1 cellular context compared by ENCODE assay signal in the genomic region with DNA sequence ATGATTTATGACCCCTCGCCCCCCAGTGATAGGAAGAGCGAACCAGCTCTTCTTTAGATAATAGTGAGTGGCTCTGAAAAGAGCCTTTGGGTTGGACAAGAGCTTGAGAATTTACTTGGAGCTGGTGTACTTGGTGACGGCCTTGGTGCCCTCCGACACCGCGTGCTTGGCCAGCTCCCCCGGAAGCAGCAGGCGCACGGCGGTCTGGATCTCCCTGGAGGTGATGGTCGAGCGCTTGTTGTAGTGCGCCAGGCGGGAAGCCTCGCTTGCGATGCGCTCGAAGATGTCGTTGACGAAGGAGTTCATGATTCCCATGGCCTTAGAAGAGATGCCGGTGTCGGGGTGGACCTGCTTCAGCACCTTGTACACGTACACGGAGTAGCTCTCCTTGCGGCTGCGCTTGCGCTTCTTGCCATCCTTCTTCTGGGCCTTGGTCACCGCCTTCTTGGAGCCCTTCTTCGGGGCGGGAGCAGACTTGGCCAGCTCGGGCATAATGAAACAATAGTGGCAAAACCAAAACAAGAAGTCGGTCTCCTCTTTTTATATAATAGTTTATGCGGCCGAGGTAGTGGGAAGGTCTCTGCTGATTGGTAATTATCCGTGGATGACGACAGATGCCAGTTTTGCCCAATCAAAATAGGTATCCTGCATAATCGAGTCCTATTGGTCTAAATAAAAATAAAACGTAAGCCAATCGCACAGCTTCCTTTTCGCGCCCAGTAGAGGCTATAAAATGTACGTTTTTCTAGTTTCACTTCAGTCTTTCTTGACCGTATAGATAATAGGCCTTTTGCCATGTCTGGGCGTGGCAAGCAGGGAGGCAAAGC.
TF ChIP-seq lines count a peak whose summit lies in the region.
"Not testable (repeated sequence)": the region's sequence is repeated elsewhere in the genome, so short reads cannot be mapped to it uniquely, and the experiment has no call there.

No MANE protein-coding gene starts in this region.

TF ChIP-seq in HepG2, 621 proteins besides CTCF, POLR2A, EP300 and RAD21 (continued from another document and continues in another):
- TF ChIP-seq, protein P1, sequence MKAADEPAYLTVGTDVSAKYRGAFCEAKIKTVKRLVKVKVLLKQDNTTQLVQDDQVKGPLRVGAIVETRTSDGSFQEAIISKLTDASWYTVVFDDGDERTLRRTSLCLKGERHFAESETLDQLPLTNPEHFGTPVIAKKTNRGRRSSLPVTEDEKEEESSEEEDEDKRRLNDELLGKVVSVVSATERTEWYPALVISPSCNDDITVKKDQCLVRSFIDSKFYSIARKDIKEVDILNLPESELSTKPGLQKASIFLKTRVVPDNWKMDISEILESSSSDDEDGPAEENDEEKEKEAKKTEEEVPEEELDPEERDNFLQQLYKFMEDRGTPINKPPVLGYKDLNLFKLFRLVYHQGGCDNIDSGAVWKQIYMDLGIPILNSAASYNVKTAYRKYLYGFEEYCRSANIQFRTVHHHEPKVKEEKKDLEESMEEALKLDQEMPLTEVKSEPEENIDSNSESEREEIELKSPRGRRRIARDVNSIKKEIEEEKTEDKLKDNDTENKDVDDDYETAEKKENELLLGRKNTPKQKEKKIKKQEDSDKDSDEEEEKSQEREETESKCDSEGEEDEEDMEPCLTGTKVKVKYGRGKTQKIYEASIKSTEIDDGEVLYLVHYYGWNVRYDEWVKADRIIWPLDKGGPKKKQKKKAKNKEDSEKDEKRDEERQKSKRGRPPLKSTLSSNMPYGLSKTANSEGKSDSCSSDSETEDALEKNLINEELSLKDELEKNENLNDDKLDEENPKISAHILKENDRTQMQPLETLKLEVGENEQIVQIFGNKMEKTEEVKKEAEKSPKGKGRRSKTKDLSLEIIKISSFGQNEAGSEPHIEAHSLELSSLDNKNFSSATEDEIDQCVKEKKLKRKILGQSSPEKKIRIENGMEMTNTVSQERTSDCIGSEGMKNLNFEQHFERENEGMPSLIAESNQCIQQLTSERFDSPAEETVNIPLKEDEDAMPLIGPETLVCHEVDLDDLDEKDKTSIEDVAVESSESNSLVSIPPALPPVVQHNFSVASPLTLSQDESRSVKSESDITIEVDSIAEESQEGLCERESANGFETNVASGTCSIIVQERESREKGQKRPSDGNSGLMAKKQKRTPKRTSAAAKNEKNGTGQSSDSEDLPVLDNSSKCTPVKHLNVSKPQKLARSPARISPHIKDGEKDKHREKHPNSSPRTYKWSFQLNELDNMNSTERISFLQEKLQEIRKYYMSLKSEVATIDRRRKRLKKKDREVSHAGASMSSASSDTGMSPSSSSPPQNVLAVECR (CRISPR knock-in tag; IDR thresholded peaks at IDR 0.05; ENCODE audit: borderline replicate concordance): peak; percentile 62; the same call in 1 of the 2 replicates
- TF ChIP-seq KDM5B (CRISPR knock-in tag; IDR thresholded peaks at IDR 0.05; ENCODE audit: borderline replicate concordance): peak; percentile 61; the same call in 1 of the 2 replicates
- TF ChIP-seq, protein P2, sequence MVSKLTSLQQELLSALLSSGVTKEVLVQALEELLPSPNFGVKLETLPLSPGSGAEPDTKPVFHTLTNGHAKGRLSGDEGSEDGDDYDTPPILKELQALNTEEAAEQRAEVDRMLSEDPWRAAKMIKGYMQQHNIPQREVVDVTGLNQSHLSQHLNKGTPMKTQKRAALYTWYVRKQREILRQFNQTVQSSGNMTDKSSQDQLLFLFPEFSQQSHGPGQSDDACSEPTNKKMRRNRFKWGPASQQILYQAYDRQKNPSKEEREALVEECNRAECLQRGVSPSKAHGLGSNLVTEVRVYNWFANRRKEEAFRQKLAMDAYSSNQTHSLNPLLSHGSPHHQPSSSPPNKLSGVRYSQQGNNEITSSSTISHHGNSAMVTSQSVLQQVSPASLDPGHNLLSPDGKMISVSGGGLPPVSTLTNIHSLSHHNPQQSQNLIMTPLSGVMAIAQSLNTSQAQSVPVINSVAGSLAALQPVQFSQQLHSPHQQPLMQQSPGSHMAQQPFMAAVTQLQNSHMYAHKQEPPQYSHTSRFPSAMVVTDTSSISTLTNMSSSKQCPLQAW (CRISPR knock-in tag; IDR thresholded peaks at IDR 0.05): 0 out of 2 replicates have a peak, but pooled peaks have one; percentile 24
- TF ChIP-seq, protein P3, sequence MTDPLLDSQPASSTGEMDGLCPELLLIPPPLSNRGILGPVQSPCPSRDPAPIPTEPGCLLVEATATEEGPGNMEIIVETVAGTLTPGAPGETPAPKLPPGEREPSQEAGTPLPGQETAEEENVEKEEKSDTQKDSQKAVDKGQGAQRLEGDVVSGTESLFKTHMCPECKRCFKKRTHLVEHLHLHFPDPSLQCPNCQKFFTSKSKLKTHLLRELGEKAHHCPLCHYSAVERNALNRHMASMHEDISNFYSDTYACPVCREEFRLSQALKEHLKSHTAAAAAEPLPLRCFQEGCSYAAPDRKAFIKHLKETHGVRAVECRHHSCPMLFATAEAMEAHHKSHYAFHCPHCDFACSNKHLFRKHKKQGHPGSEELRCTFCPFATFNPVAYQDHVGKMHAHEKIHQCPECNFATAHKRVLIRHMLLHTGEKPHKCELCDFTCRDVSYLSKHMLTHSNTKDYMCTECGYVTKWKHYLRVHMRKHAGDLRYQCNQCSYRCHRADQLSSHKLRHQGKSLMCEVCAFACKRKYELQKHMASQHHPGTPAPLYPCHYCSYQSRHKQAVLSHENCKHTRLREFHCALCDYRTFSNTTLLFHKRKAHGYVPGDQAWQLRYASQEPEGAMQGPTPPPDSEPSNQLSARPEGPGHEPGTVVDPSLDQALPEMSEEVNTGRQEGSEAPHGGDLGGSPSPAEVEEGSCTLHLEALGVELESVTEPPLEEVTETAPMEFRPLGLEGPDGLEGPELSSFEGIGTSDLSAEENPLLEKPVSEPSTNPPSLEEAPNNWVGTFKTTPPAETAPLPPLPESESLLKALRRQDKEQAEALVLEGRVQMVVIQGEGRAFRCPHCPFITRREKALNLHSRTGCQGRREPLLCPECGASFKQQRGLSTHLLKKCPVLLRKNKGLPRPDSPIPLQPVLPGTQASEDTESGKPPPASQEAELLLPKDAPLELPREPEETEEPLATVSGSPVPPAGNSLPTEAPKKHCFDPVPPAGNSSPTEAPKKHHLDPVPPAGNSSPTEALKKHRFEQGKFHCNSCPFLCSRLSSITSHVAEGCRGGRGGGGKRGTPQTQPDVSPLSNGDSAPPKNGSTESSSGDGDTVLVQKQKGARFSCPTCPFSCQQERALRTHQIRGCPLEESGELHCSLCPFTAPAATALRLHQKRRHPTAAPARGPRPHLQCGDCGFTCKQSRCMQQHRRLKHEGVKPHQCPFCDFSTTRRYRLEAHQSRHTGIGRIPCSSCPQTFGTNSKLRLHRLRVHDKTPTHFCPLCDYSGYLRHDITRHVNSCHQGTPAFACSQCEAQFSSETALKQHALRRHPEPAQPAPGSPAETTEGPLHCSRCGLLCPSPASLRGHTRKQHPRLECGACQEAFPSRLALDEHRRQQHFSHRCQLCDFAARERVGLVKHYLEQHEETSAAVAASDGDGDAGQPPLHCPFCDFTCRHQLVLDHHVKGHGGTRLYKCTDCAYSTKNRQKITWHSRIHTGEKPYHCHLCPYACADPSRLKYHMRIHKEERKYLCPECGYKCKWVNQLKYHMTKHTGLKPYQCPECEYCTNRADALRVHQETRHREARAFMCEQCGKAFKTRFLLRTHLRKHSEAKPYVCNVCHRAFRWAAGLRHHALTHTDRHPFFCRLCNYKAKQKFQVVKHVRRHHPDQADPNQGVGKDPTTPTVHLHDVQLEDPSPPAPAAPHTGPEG (CRISPR knock-in tag; IDR thresholded peaks at IDR 0.05): peak; percentile 15; the same call in 1 of the 2 replicates
- peak; percentile 62; the same call in 1 of the 2 replicates for TF ChIP-seq ARNTL (CRISPR knock-in tag; IDR thresholded peaks at IDR 0.05)
- peak; percentile 24 for TF ChIP-seq GATA4 (IDR thresholded peaks at IDR 0.05; ENCODE audit: borderline replicate concordance, low read depth)
- peak; percentile 83 for TF ChIP-seq SAP130 (CRISPR knock-in tag; IDR thresholded peaks at IDR 0.05; ENCODE audit: low read depth)
- TF ChIP-seq, protein P4, sequence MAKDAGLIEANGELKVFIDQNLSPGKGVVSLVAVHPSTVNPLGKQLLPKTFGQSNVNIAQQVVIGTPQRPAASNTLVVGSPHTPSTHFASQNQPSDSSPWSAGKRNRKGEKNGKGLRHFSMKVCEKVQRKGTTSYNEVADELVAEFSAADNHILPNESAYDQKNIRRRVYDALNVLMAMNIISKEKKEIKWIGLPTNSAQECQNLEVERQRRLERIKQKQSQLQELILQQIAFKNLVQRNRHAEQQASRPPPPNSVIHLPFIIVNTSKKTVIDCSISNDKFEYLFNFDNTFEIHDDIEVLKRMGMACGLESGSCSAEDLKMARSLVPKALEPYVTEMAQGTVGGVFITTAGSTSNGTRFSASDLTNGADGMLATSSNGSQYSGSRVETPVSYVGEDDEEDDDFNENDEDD (CRISPR knock-in tag; IDR thresholded peaks at IDR 0.05; ENCODE audit: borderline replicate concordance): peak; percentile 97
- TF ChIP-seq, protein P5, sequence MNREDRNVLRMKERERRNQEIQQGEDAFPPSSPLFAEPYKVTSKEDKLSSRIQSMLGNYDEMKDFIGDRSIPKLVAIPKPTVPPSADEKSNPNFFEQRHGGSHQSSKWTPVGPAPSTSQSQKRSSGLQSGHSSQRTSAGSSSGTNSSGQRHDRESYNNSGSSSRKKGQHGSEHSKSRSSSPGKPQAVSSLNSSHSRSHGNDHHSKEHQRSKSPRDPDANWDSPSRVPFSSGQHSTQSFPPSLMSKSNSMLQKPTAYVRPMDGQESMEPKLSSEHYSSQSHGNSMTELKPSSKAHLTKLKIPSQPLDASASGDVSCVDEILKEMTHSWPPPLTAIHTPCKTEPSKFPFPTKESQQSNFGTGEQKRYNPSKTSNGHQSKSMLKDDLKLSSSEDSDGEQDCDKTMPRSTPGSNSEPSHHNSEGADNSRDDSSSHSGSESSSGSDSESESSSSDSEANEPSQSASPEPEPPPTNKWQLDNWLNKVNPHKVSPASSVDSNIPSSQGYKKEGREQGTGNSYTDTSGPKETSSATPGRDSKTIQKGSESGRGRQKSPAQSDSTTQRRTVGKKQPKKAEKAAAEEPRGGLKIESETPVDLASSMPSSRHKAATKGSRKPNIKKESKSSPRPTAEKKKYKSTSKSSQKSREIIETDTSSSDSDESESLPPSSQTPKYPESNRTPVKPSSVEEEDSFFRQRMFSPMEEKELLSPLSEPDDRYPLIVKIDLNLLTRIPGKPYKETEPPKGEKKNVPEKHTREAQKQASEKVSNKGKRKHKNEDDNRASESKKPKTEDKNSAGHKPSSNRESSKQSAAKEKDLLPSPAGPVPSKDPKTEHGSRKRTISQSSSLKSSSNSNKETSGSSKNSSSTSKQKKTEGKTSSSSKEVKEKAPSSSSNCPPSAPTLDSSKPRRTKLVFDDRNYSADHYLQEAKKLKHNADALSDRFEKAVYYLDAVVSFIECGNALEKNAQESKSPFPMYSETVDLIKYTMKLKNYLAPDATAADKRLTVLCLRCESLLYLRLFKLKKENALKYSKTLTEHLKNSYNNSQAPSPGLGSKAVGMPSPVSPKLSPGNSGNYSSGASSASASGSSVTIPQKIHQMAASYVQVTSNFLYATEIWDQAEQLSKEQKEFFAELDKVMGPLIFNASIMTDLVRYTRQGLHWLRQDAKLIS (CRISPR knock-in tag; IDR thresholded peaks at IDR 0.05): peak; percentile 92
- peak; percentile 51 for TF ChIP-seq CBX1 (IDR thresholded peaks at IDR 0.05; ENCODE audit: low read depth)
- 0 out of 2 replicates have a peak, but pooled peaks have one; percentile 47 for TF ChIP-seq MEIS2 (CRISPR knock-in tag; IDR thresholded peaks at IDR 0.05)
- TF ChIP-seq PHF21A (CRISPR knock-in tag; IDR thresholded peaks at IDR 0.05): peak; percentile 73; the same call in 1 of the 2 replicates
- TF ChIP-seq ZNF224 (CRISPR knock-in tag; IDR thresholded peaks at IDR 0.05): peak; percentile 46; the same call in 1 of the 2 replicates
- TF ChIP-seq ZNF329 (CRISPR knock-in tag; IDR thresholded peaks at IDR 0.05; ENCODE audit: low read depth): 0 out of 2 replicates have a peak, but pooled peaks have one; percentile 11
- TF ChIP-seq ZNF607 (CRISPR knock-in tag; IDR thresholded peaks at IDR 0.05; ENCODE audit: borderline replicate concordance): peak; percentile 38; the same call in 1 of the 2 replicates
- TF ChIP-seq, protein P6, sequence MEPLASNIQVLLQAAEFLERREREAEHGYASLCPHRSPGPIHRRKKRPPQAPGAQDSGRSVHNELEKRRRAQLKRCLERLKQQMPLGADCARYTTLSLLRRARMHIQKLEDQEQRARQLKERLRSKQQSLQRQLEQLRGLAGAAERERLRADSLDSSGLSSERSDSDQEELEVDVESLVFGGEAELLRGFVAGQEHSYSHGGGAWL (CRISPR knock-in tag; IDR thresholded peaks at IDR 0.05): peak; percentile 63; the same call in 1 of the 2 replicates
- TF ChIP-seq, protein P7, sequence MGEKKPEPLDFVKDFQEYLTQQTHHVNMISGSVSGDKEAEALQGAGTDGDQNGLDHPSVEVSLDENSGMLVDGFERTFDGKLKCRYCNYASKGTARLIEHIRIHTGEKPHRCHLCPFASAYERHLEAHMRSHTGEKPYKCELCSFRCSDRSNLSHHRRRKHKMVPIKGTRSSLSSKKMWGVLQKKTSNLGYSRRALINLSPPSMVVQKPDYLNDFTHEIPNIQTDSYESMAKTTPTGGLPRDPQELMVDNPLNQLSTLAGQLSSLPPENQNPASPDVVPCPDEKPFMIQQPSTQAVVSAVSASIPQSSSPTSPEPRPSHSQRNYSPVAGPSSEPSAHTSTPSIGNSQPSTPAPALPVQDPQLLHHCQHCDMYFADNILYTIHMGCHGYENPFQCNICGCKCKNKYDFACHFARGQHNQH (CRISPR knock-in tag; IDR thresholded peaks at IDR 0.05): peak; percentile 51; the same call in 1 of the 2 replicates
- TF ChIP-seq ZNF878 (CRISPR knock-in tag; IDR thresholded peaks at IDR 0.05): peak; percentile 75
- TF ChIP-seq ZNF234 (CRISPR knock-in tag; conservative IDR thresholded peaks at IDR 0.05): 0 out of 2 replicates have a peak, but pooled peaks have one; percentile 49
- TF ChIP-seq MYC (CRISPR knock-in tag; IDR thresholded peaks at IDR 0.05; ENCODE audit: borderline replicate concordance): peak; percentile 87
- TF ChIP-seq NONO, SP1 (IDR thresholded peaks at IDR 0.05): not testable (repeated sequence)
- peak; percentile 45; the same call in 1 of the 2 replicates for TF ChIP-seq NONO (CRISPR knock-in tag; conservative IDR thresholded peaks at IDR 0.05)
- peak; percentile 38 for TF ChIP-seq IRF2 (CRISPR knock-in tag; IDR thresholded peaks at IDR 0.05)
- TF ChIP-seq CBX5 (CRISPR knock-in tag; IDR thresholded peaks at IDR 0.05; ENCODE audit: borderline replicate concordance): peak; percentile 67; the same call in 1 of the 2 replicates
- peak; percentile 89 for TF ChIP-seq MED8 (CRISPR knock-in tag; IDR thresholded peaks at IDR 0.05; ENCODE audit: insufficient replicate concordance)
- TF ChIP-seq ZNF768 (CRISPR knock-in tag; IDR thresholded peaks at IDR 0.05): peak; percentile 60
- TF ChIP-seq SALL1 (CRISPR knock-in tag; IDR thresholded peaks at IDR 0.05): peak; percentile 76
- TF ChIP-seq ZNF343 (CRISPR knock-in tag; IDR thresholded peaks at IDR 0.05): 0 out of 2 replicates have a peak, but pooled peaks have one; percentile 30
- peak; percentile 52 for TF ChIP-seq SP2 (CRISPR knock-in tag; IDR thresholded peaks at IDR 0.05)
- TF ChIP-seq SP1 (CRISPR knock-in tag; IDR thresholded peaks at IDR 0.05): peak; percentile 29; the same call in 1 of the 2 replicates
- peak; percentile 88; the same call in 1 of the 2 replicates for TF ChIP-seq SMYD3 (CRISPR knock-in tag; IDR thresholded peaks at IDR 0.05)
